Comparison of ENCODE assay signal across 8 cellular contexts in genomic region chr19:3034845-3035541, GRCh38. TPM values are rescaled to one million over a fixed set of nuclear protein-coding genes. Genes with fewer than 3 reads are reported as not detected.
DNase-seq lines count a peak whose midpoint lies in the region; ATAC-seq and TF ChIP-seq lines count a peak whose summit lies in the region.

No MANE protein-coding gene starts in this region.

- H3K36me3 Mint-ChIP-seq in nephron progenitor cell (ENCODE audit: low read depth), result no peaks in the 10 kb centered on the region

- peak overlapping the region; percentile 86 for H3K27ac ChIP-seq in DND-41 (ENCODE audit: low read length)
- H3K27ac ChIP-seq in HL-60 (replicated peaks), result peak overlapping the region; percentile 76

- H4K20me1 ChIP-seq in DND-41 (ENCODE audit: insufficient read depth, low read length), result no peaks in the 10 kb centered on the region

- no peaks in the 10 kb centered on the region for H3K79me2 ChIP-seq in DND-41 (ENCODE audit: insufficient read depth, low read length)

- H3K4me1 ChIP-seq in DND-41 (ENCODE audit: insufficient read depth, low read length), result peaks cover 27% of the 10 kb centered on the region

- H3K27me3 ChIP-seq in DND-41 (ENCODE audit: insufficient read depth, low read length, poor library complexity) (peaks cover 11% of the 10 kb centered on the region), HL-60 (ENCODE audit: insufficient read depth, poor library complexity, severe bottlenecking) (peaks cover 10% of the 10 kb centered on the region)

- ATAC-seq in DND-41 (ENCODE audit: insufficient read depth, low read depth) (peak; percentile 47), HG02571 (IDR thresholded peaks at IDR 0.05; ENCODE audit: unreplicated experiment) (no peak)

- peaks cover 8% of the 10 kb centered on the region for H3K9me3 Mint-ChIP-seq in nephron progenitor cell

- H3K9me3 ChIP-seq in DND-41 (ENCODE audit: insufficient read depth, low read length, severe bottlenecking), result no peaks in the 10 kb centered on the region

- peak overlapping the region; percentile 25 to 69; a peak in 3 of 4 replicates for H3K4me3 ChIP-seq in DND-41 (ENCODE audit: low read depth in 1 of 2, low read length in 2 of 2)
- H3K4me3 ChIP-seq in HL-60 (replicated peaks; ENCODE audit: insufficient read depth, low read length), result peak overlapping the region; percentile 59
- peak overlapping the region; percentile 52 for H3K4me3 ChIP-seq in WI38 (ENCODE audit: low read depth, low read length)
- H3K4me3 ChIP-seq in epithelial cell of proximal tubule (ENCODE audit: low read depth, low read length), result peak overlapping the region; percentile 57

- TF ChIP-seq CTCF in DND-41 (IDR thresholded peaks at IDR 0.05; ENCODE audit: borderline replicate concordance, extremely low read depth, low read length, poor library complexity, severe bottlenecking), result no peak
- no peak for TF ChIP-seq CTCF in HL-60 (IDR thresholded peaks at IDR 0.05; ENCODE audit: insufficient read depth, low read length)
- no peak for TF ChIP-seq CTCF in WI38 (IDR thresholded peaks at IDR 0.05; ENCODE audit: low read depth, low read length)
- TF ChIP-seq CTCF in epithelial cell of proximal tubule (conservative IDR thresholded peaks at IDR 0.05; ENCODE audit: low read depth, low read length), result no peak
- no peak for TF ChIP-seq CTCF in nephron progenitor cell (IDR thresholded peaks at IDR 0.05)

- peak overlapping the region; percentile 66 for H2AFZ ChIP-seq in DND-41 (ENCODE audit: low read depth, low read length)

- no peaks in the 10 kb centered on the region for H3K36me3 ChIP-seq in DND-41 (ENCODE audit: insufficient read depth, low read length)

- H3K4me2 ChIP-seq in DND-41 (ENCODE audit: insufficient read depth, low read length), result peak overlapping the region; percentile 80

- peak overlapping the region; percentile 78 for H3K4me3 Mint-ChIP-seq in nephron progenitor cell

- H3K27me3 Mint-ChIP-seq in nephron progenitor cell (ENCODE audit: low read depth, poor library complexity), result peaks cover 94% of the 10 kb centered on the region

- peak overlapping the region; percentile 84 for H3K9ac ChIP-seq in DND-41 (ENCODE audit: low read depth, low read length)

- DNase-seq in DND-41, result peak; percentile 70
- peak in 1 of 2 experiments; percentile 68 for DNase-seq in HL-60 (ENCODE audit: low read depth in 1 of 2, low spot score in 1 of 2)
- DNase-seq in epithelial cell of proximal tubule (ENCODE audit: low read depth), result no peak
- no peak for DNase-seq in nephron progenitor cell
- no peak for DNase-seq in NCI-H2081 (lab: John Stamatoyannopoulos, UW)
- no peak for DNase-seq in NCI-H1694 (lab: John Stamatoyannopoulos, UW)

- peaks cover 25% of the 10 kb centered on the region for H3K4me1 Mint-ChIP-seq in nephron progenitor cell

- H3K27ac Mint-ChIP-seq in nephron progenitor cell, result no peak overlapping the region

RNA-seq across cellular contexts. Expression of gene TLE2, which starts 5.9 kb away (rescaled TPM):
- total RNA-seq in epithelial cell of proximal tubule, result 1.6 and 2.9 TPM in 2 replicates

RNA-seq across cellular contexts. Expression of gene TLE5, which starts 27.3 kb away (rescaled TPM):
- total RNA-seq in epithelial cell of proximal tubule, result 238 and 310 TPM in 2 replicates

RNA-seq across cellular contexts. Expression of gene TLE6, which starts 57.6 kb away (rescaled TPM):
- 0.58 and 1.0 TPM in 2 replicates for total RNA-seq in epithelial cell of proximal tubule

RNA-seq across cellular contexts. Expression of gene GNA11, which starts 59.2 kb away (rescaled TPM):
- total RNA-seq in epithelial cell of proximal tubule, result 40.5 and 75.6 TPM in 2 replicates
